15 cellular contexts compared by ENCODE assay signal in the genomic region with DNA sequence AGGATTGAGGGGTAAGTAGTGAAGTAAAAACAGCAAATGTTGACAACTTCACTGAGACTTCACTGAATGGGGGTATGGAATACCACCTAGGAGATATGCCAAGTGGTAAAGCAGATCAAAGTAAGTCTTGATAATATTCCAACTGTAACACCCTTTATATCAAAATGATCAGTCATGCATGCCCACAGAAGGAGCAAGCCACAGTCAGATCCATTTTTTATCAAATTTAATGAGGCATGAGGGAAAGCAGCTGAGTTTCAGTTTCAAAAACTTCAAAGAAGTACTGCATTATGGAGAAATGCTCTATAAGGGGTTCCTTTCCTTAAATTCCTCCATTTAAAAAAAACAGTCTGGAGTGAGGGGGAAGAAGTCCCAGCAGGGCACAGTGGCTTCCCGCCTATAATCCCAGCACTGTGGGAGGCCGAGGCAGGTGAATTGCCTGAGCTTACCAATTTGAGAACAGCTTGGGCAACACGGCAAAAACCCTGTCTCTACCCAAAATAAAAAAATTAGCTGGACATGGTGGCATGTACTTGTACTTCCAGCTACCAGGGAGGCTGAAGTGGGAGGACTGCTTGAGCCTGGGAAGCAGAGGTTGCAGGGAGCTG. TPM values are rescaled to one million over a fixed set of nuclear protein-coding genes. Genes with fewer than 3 reads are reported as not detected.
DNase-seq lines count a peak whose midpoint lies in the region; ATAC-seq lines count a peak whose summit lies in the region.
"Had no signal": no experiment of that assay in that cellular context is flagged by ENCODE, and none has a peak within 500 bp of the region (broad histone marks: within the 10 kb centered on the region; RNA-seq: fewer than 3 reads in every experiment).

No MANE protein-coding gene starts in this region.

- no peaks in the 10 kb centered on the region for H3K36me3 Mint-ChIP-seq in activated CD8-positive, alpha-beta T cell treated with anti-CD3 and anti-CD28 coated beads, Interleukin-2, amount 10 ng/mL, durations not matched to agents 7 days and 5 days (ENCODE audit: low read depth)
- H3K36me3 Mint-ChIP-seq: CD8-positive, alpha-beta memory T cell; IgD-negative memory B cell had no signal

- in situ Hi-C loops in G401 (cut with HindIII; ENCODE audit: low sequenced_read_pairs) (no loop called here), SK-MEL-5 (cut with HindIII; ENCODE audit: low pct_unique_long_range_greater_than_20kb, low sequenced_read_pairs) (no loop called here)

- no peak overlapping the region for H3K27ac Mint-ChIP-seq in activated CD8-positive, alpha-beta T cell treated with anti-CD3 and anti-CD28 coated beads, Interleukin-2, amount 10 ng/mL, durations not matched to agents 7 days and 5 days
- H3K27ac Mint-ChIP-seq: IgD-negative memory B cell had no signal

- POLR2A ChIA-PET in activated CD8-positive, alpha-beta T cell treated with anti-CD3 and anti-CD28 coated beads, Interleukin-2, amount 10 ng/mL, durations not matched to agents 7 days and 5 days (lab: Charles Lee), result no interaction called here

- peak; percentile 9 for DNase-seq in G401 (ENCODE audit: low spot score)
- peak; percentile 44 for DNase-seq in SK-MEL-5 (ENCODE audit: low read depth, low spot score)
- DNase-seq in glomerular visceral epithelial cell (ENCODE audit: extremely low spot score), result peak; percentile 57
- DNase-seq in retina, result peak; percentile 50
- DNase-seq in activated CD8-positive, alpha-beta T cell treated with anti-CD3 and anti-CD28 coated beads, Interleukin-2, amount 10 ng/mL, durations not matched to agents 7 days and 5 days, result no peak
- no peak for DNase-seq in NCI-H1105 treated with DMSO at 0.1 percent for 48 hours (lab: John Stamatoyannopoulos, UW)
- DNase-seq: CD8-positive, alpha-beta memory T cell; DND-41; GDM1; GOT3; NCI-H187 treated with DMSO at 0.1 percent for 48 hours; NCI-H82 had no signal

- no peaks in the 10 kb centered on the region for H3K4me1 Mint-ChIP-seq in activated CD8-positive, alpha-beta T cell treated with anti-CD3 and anti-CD28 coated beads, Interleukin-2, amount 10 ng/mL, durations not matched to agents 7 days and 5 days (ENCODE audit: low read depth)
- H3K4me1 Mint-ChIP-seq: CD8-positive, alpha-beta memory T cell; IgD-negative memory B cell had no signal

- CTCF ChIA-PET in activated CD8-positive, alpha-beta T cell treated with anti-CD3 and anti-CD28 coated beads, Interleukin-2, amount 10 ng/mL, durations not matched to agents 7 days and 5 days (lab: Charles Lee), result no interaction called here

- H3K27me3 Mint-ChIP-seq in activated CD8-positive, alpha-beta T cell treated with anti-CD3 and anti-CD28 coated beads, Interleukin-2, amount 10 ng/mL, durations not matched to agents 7 days and 5 days (ENCODE audit: low read depth), result peaks cover 16% of the 10 kb centered on the region
- H3K27me3 Mint-ChIP-seq: IgD-negative memory B cell had no signal

- no peak for ATAC-seq in activated CD8-positive, alpha-beta T cell treated with anti-CD3 and anti-CD28 coated beads, Interleukin-2, amount 10 ng/mL, durations not matched to agents 7 days and 5 days
- no peak for ATAC-seq in GM21825 (IDR thresholded peaks at IDR 0.05; ENCODE audit: unreplicated experiment)
- ATAC-seq: GM12878 had no signal

- no peak overlapping the region for H3K4me3 Mint-ChIP-seq in activated CD8-positive, alpha-beta T cell treated with anti-CD3 and anti-CD28 coated beads, Interleukin-2, amount 10 ng/mL, durations not matched to agents 7 days and 5 days
- H3K4me3 Mint-ChIP-seq: CD8-positive, alpha-beta memory T cell; IgD-negative memory B cell had no signal

- no peaks in the 10 kb centered on the region for H3K9me3 Mint-ChIP-seq in activated CD8-positive, alpha-beta T cell treated with anti-CD3 and anti-CD28 coated beads, Interleukin-2, amount 10 ng/mL, durations not matched to agents 7 days and 5 days (ENCODE audit: insufficient read depth)

RNA-seq across cellular contexts. Expression of gene TJP1, which starts 56.9 kb away (rescaled TPM):
- 36.8 and 59.5 TPM in 2 replicates for total RNA-seq in G401 (2014; rRNA removed; shearing (Covaris generic))
- total RNA-seq in SK-MEL-5 (2014; rRNA removed; shearing (Covaris generic)), result 19.5 and 21.7 TPM in 2 replicates
- polyA plus RNA-seq in SK-MEL-5 (2015; cell fraction: cytosol; rRNA removed), result 34.9 and 46.3 TPM in 2 replicates
- polyA plus RNA-seq in SK-MEL-5 (2015; cell fraction: nucleus; rRNA removed), result 36.3 and 43.2 TPM in 2 replicates
- total RNA-seq in activated CD8-positive, alpha-beta T cell treated with anti-CD3 and anti-CD28 coated beads, Interleukin-2, amount 10 ng/mL, durations not matched to agents 7 days and 5 days, result not detected
- total RNA-seq: CD8-positive, alpha-beta memory T cell had no signal
- polyA plus RNA-seq: CD8-positive, alpha-beta memory T cell; IgD-negative memory B cell had no signal

Comparison
In these comparisons a context has a peak if more than half of its experiments do, and no peak if none do; other contexts are left out.
1. DNase-seq: peak in G401 (single experiment), SK-MEL-5 (single experiment), glomerular visceral epithelial cell (single experiment) and retina (single experiment); none in activated CD8-positive, alpha-beta T cell treated with anti-CD3 and anti-CD28 coated beads, Interleukin-2, amount 10 ng/mL, durations not matched to agents 7 days and 5 days (single experiment) and NCI-H1105 treated with DMSO at 0.1 percent for 48 hours (single experiment).
2. RNA of gene TJP1, which starts 56.9 kb away (total RNA-seq): 36.8 to 59.5 TPM in G401 and 19.5 to 21.7 TPM in SK-MEL-5; not detected in activated CD8-positive, alpha-beta T cell treated with anti-CD3 and anti-CD28 coated beads, Interleukin-2, amount 10 ng/mL, durations not matched to agents 7 days and 5 days; every median in the first group is over 10 times any median in the second.